10 cellular contexts compared by ENCODE assay signal in the genomic region with DNA sequence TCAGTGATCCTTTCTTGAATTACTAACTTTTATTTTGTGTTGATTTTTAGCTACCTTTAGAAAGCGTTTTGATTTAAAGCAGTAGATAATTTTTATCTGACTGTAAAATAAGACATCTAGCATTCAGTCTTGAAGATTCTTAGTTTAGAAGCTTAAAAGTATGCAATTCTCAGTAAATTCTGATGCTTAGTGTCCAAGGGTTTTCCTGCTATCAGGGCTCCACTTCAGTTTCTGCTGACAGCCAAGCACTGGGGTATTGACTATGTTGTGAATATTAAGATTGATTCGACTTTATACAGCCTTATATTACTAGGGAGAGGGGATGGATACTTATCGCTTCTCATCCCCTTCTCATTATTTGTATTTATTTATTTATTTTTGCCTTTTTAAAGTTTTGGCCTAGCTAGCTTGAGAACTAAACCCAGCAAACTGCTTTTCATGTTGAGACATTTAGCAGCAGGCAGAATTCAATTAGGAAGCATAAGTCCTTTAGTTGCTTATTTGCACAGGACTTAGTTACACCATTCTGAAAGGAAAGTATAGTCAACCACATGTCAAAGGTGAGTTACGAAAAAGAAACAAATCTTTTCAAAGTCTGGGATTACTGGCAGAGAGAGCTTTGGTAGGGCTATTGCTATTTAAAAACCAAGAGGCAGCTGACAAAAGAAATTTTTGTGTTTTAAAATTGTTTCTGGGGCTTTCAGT. TPM values are rescaled to one million over a fixed set of nuclear protein-coding genes. Genes with fewer than 3 reads are reported as not detected.
DNase-seq lines count a peak whose midpoint lies in the region; ATAC-seq and TF ChIP-seq lines count a peak whose summit lies in the region.
"Had no signal": no experiment of that assay in that cellular context is flagged by ENCODE, and none has a peak within 500 bp of the region (broad histone marks: within the 10 kb centered on the region; RNA-seq: fewer than 3 reads in every experiment).

No MANE protein-coding gene starts in this region.

- DNase-seq in NCI-H1694 treated with DMSO at 0.1 percent for 48 hours (lab: John Stamatoyannopoulos, UW) = peak; percentile 9
- DNase-seq in NCI-H1694 (lab: John Stamatoyannopoulos, UW) = no peak
- DNase-seq in RWPE2 (ENCODE audit: low spot score) = no peak
- peak; percentile 54 for DNase-seq in fibroblast of villous mesenchyme (ENCODE audit: low read depth)
- DNase-seq in sigmoid colon = no peak
- DNase-seq in erythroblast (lab: John Stamatoyannopoulos, UW) = no peak
- no peak for DNase-seq in mesenteric fat pad (ENCODE audit: low spot score)
- no peak for DNase-seq in caudate nucleus (lab: John Stamatoyannopoulos, UW)
- DNase-seq: activated gamma-delta T cell; stimulated activated CD4-positive, alpha-beta T cell treated with anti-CD3 and anti-CD28 coated beads, Interleukin-4, amount 100 ng/mL, for 4 hours had no signal

- no peaks in the 10 kb centered on the region for H3K9me3 ChIP-seq in RWPE2 (ENCODE audit: severe bottlenecking)
- H3K9me3 ChIP-seq in sigmoid colon = no peaks in the 10 kb centered on the region

- H3K4me3 ChIP-seq in RWPE2 (ENCODE audit: severe bottlenecking) (peak overlapping the region; percentile 82), fibroblast of villous mesenchyme (ENCODE audit: low read depth, low read length) (peak overlapping the region; percentile 79), sigmoid colon (peak overlapping the region; percentile 75 to 94 (median 87))

- H3K36me3 ChIP-seq in RWPE2 (ENCODE audit: low read depth) (peaks cover 24% of the 10 kb centered on the region), sigmoid colon (no peaks in the 10 kb centered on the region)

- H3K4me1 ChIP-seq in RWPE2 (ENCODE audit: insufficient read depth, poor library complexity, severe bottlenecking) = peaks cover 32% of the 10 kb centered on the region
- peaks cover 0 to 49% (median 35%) of the 10 kb centered on the region in 4 donors for H3K4me1 ChIP-seq in sigmoid colon

- TF ChIP-seq POLR2A in sigmoid colon (IDR thresholded peaks at IDR 0.05) = no peak
- no peak for TF ChIP-seq POLR2A in erythroblast (IDR thresholded peaks at IDR 0.05; ENCODE audit: low read length)

- peak overlapping the region; percentile 70 for H3K27ac ChIP-seq in RWPE2 (ENCODE audit: poor library complexity, severe bottlenecking)
- H3K27ac ChIP-seq in sigmoid colon = peak overlapping the region; percentile 90 to 98 (median 96)
- no peak overlapping the region for H3K27ac ChIP-seq in caudate nucleus (ENCODE audit: low read depth, low read length)

- no peak for TF ChIP-seq CTCF in RWPE2 (IDR thresholded peaks at IDR 0.05; ENCODE audit: poor library complexity, severe bottlenecking)
- TF ChIP-seq CTCF in fibroblast of villous mesenchyme (IDR thresholded peaks at IDR 0.05; ENCODE audit: insufficient read depth, low read depth, low read length) = no peak
- TF ChIP-seq CTCF in sigmoid colon (IDR thresholded peaks at IDR 0.05) = no peak

- ATAC-seq in RWPE2 (ENCODE audit: low read depth) = no peak

- intact Hi-C loops in sigmoid colon (cut with DNase I) = loop anchor here (5.0 kb wide), 4 partner anchors 72 to 477 kb away; no protein-coding TSS in a partner anchor

- WGBS in sigmoid colon, 2 donors = 83 to 89% methylated on average over 4 of the region's 4 CpGs

- H3K27me3 ChIP-seq in RWPE2 (ENCODE audit: insufficient read depth, poor library complexity, severe bottlenecking) (no peaks in the 10 kb centered on the region), sigmoid colon (no peaks in the 10 kb centered on the region)

- no peak for TF ChIP-seq EP300 in sigmoid colon (IDR thresholded peaks at IDR 0.05)

RNA-seq across cellular contexts. Expression of gene PBX3, which starts 2.9 kb away (rescaled TPM):
- total RNA-seq in fibroblast of villous mesenchyme (23.8 and 27.6 TPM in 2 replicates), sigmoid colon (100 to 1,000 TPM in 1 of 4 donors, 10 to 100 TPM in 3; 90.6 to 159 (median 93.1) TPM), mesenteric fat pad (28.8 TPM)
- 10 to 100 TPM in 2 of 3 donors, 1 to 10 TPM in 1; 2.8 to 15.0 (median 10.8) TPM for polyA plus RNA-seq in sigmoid colon

RNA-seq across cellular contexts. Expression of gene MAPKAP1, which starts 43.1 kb away (rescaled TPM):
- total RNA-seq in fibroblast of villous mesenchyme = 92.0 and 93.4 TPM in 2 replicates
- 100 to 1,000 TPM in 1 of 4 donors, 10 to 100 TPM in 3; 84.3 to 155 (median 88.2) TPM for total RNA-seq in sigmoid colon
- 10 to 100 TPM; 37.2 to 62.4 (median 37.2) TPM for polyA plus RNA-seq in sigmoid colon
- total RNA-seq in mesenteric fat pad = 98.6 TPM

Comparison
In these comparisons a context has a peak if more than half of its experiments do, and no peak if none do; other contexts are left out.
1. DNase-seq: peak in NCI-H1694 treated with DMSO at 0.1 percent for 48 hours (single experiment) and fibroblast of villous mesenchyme (single experiment); none in NCI-H1694 (single experiment), RWPE2 (single experiment), sigmoid colon (single experiment), erythroblast (0 of 2), mesenteric fat pad (single experiment) and caudate nucleus (0 of 61).
2. Peak in every context shown above with its lines, with median percentiles within 50 percentile points of each other: H3K4me3 ChIP-seq.